ENCODE assay signal across 8 cellular contexts in the genomic region with DNA sequence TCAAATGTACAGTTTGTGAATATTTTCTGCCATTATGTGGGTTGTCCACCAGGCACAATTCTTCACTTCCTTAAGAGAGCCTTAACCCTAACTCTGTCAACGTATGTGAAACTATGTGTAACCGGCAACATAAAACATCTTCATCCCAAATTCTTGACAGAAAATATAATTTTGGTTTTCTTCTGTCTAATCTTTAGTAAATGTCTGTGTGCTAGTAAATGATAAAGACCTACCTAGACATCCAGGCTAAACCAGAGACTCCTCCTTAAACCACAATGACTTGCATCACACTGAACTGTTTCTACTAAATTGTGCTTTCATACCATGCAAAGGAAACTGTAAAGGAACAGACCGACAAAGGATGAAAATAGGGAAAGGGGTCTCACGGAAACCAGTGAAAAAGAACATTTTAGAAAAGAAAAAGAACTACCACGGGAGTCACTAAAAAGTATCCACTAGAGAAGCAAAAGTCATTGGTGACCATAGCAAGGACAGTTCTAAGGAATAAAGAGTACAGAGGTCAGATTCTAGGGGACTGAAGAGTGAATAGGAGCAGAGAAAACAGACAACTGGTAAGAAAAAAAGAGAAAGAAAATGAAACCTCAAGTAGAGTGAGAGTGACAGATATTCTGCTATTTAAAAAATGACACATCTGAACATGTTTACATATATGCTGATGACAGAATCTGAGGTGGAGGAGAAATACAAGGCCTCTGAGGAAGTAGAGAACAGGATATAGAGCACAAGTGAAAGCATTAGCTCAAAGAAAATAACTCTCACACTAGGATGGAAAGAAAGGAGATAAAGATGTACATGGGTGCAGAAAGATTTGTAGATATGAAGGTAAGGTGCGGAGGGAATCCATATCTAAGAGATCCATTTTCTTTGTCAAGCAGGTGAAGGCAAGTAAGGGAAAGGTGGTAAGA. TPM values are rescaled to one million over a fixed set of nuclear protein-coding genes. Genes with fewer than 3 reads are reported as not detected.
DNase-seq lines count a peak whose midpoint lies in the region; ATAC-seq and TF ChIP-seq lines count a peak whose summit lies in the region.

No MANE protein-coding gene starts in this region.

- peak overlapping the region; percentile 54 for H3K4me3 Mint-ChIP-seq in activated T-cell treated with anti-CD3 and anti-CD28 coated beads, Interleukin-2, amount 50 U/mL, for 24 hours
- peak overlapping the region; percentile 44 for H3K4me3 Mint-ChIP-seq in activated CD4-positive, alpha-beta memory T cell treated with anti-CD3 and anti-CD28 coated beads, Interleukin-2, amount 10 ng/mL, durations not matched to agents 7 days and 5 days
- peak overlapping the region; percentile 30 for H3K4me3 Mint-ChIP-seq in stimulated activated effector memory CD8-positive, alpha-beta T cell treated with anti-CD3 and anti-CD28 coated beads, Interleukin-12 subunit alpha, Interleukin-12 subunit beta, amount 100 ng/mL, for 72 hours

- CTCF ChIA-PET in activated CD4-positive, alpha-beta memory T cell treated with anti-CD3 and anti-CD28 coated beads, Interleukin-2, amount 10 ng/mL, durations not matched to agents 7 days and 5 days (lab: Charles Lee): no interaction called here
- CTCF ChIA-PET in HEK293T (lab: Yijun Ruan, JAX): no interaction called here

- peak overlapping the region; percentile 91 for H3K27ac Mint-ChIP-seq in activated T-cell treated with anti-CD3 and anti-CD28 coated beads, Interleukin-2, amount 50 U/mL, for 24 hours
- H3K27ac Mint-ChIP-seq in activated CD4-positive, alpha-beta memory T cell treated with anti-CD3 and anti-CD28 coated beads, Interleukin-2, amount 10 ng/mL, durations not matched to agents 7 days and 5 days: peak overlapping the region; percentile 74
- H3K27ac Mint-ChIP-seq in stimulated activated effector memory CD8-positive, alpha-beta T cell treated with anti-CD3 and anti-CD28 coated beads, Interleukin-12 subunit alpha, Interleukin-12 subunit beta, amount 100 ng/mL, for 72 hours: peak overlapping the region; percentile 69

- H3K4me1 Mint-ChIP-seq in activated T-cell treated with anti-CD3 and anti-CD28 coated beads, Interleukin-2, amount 50 U/mL, for 24 hours (ENCODE audit: low read depth): peaks cover 51% of the 10 kb centered on the region
- H3K4me1 Mint-ChIP-seq in activated CD4-positive, alpha-beta memory T cell treated with anti-CD3 and anti-CD28 coated beads, Interleukin-2, amount 10 ng/mL, durations not matched to agents 7 days and 5 days: peaks cover 24% of the 10 kb centered on the region
- H3K4me1 Mint-ChIP-seq in stimulated activated effector memory CD8-positive, alpha-beta T cell treated with anti-CD3 and anti-CD28 coated beads, Interleukin-12 subunit alpha, Interleukin-12 subunit beta, amount 100 ng/mL, for 72 hours: peaks cover 41% of the 10 kb centered on the region

- POLR2A ChIA-PET in activated CD4-positive, alpha-beta memory T cell treated with anti-CD3 and anti-CD28 coated beads, Interleukin-2, amount 10 ng/mL, durations not matched to agents 7 days and 5 days (lab: Charles Lee): interaction anchor here (0.8 to 1.7 kb wide), 2 partner anchors 49 to 111 kb away, joined by 3 to 4 read pairs; a partner anchor contains a TSS
- POLR2A ChIA-PET in HEK293T (lab: Yijun Ruan, JAX): no interaction called here

- ATAC-seq in HG03354 (IDR thresholded peaks at IDR 0.05; ENCODE audit: poor library complexity, severe bottlenecking, unreplicated experiment) (peak; percentile 86), GM18873 (IDR thresholded peaks at IDR 0.05; ENCODE audit: low FRiP score, unreplicated experiment) (no peak)
- ATAC-seq in stimulated activated effector memory CD8-positive, alpha-beta T cell treated with anti-CD3 and anti-CD28 coated beads, Interleukin-12 subunit alpha, Interleukin-12 subunit beta, amount 100 ng/mL, for 72 hours: peak; percentile 96

- peaks cover 32% of the 10 kb centered on the region for H3K36me3 Mint-ChIP-seq in activated T-cell treated with anti-CD3 and anti-CD28 coated beads, Interleukin-2, amount 50 U/mL, for 24 hours (ENCODE audit: low read depth)
- peaks cover 39% of the 10 kb centered on the region for H3K36me3 Mint-ChIP-seq in activated CD4-positive, alpha-beta memory T cell treated with anti-CD3 and anti-CD28 coated beads, Interleukin-2, amount 10 ng/mL, durations not matched to agents 7 days and 5 days (ENCODE audit: low read depth)
- peaks cover 22% of the 10 kb centered on the region for H3K36me3 Mint-ChIP-seq in stimulated activated effector memory CD8-positive, alpha-beta T cell treated with anti-CD3 and anti-CD28 coated beads, Interleukin-12 subunit alpha, Interleukin-12 subunit beta, amount 100 ng/mL, for 72 hours

- H3K27me3 Mint-ChIP-seq in activated T-cell treated with anti-CD3 and anti-CD28 coated beads, Interleukin-2, amount 50 U/mL, for 24 hours: no peaks in the 10 kb centered on the region
- no peaks in the 10 kb centered on the region for H3K27me3 Mint-ChIP-seq in activated CD4-positive, alpha-beta memory T cell treated with anti-CD3 and anti-CD28 coated beads, Interleukin-2, amount 10 ng/mL, durations not matched to agents 7 days and 5 days

- no peaks in the 10 kb centered on the region for H3K9me3 Mint-ChIP-seq in activated T-cell treated with anti-CD3 and anti-CD28 coated beads, Interleukin-2, amount 50 U/mL, for 24 hours
- H3K9me3 Mint-ChIP-seq in activated CD4-positive, alpha-beta memory T cell treated with anti-CD3 and anti-CD28 coated beads, Interleukin-2, amount 10 ng/mL, durations not matched to agents 7 days and 5 days: peaks cover 5% of the 10 kb centered on the region
- no peaks in the 10 kb centered on the region for H3K9me3 Mint-ChIP-seq in stimulated activated effector memory CD8-positive, alpha-beta T cell treated with anti-CD3 and anti-CD28 coated beads, Interleukin-12 subunit alpha, Interleukin-12 subunit beta, amount 100 ng/mL, for 72 hours

- DNase-seq in activated T-cell treated with anti-CD3 and anti-CD28 coated beads, Interleukin-2, amount 50 U/mL, for 24 hours: no peak
- no peak for DNase-seq in activated T-cell treated with anti-CD3 and anti-CD28 coated beads, Interleukin-2, amount 50 U/mL, for 48 hours
- DNase-seq in activated CD4-positive, alpha-beta memory T cell treated with anti-CD3 and anti-CD28 coated beads, Interleukin-2, amount 10 ng/mL, durations not matched to agents 7 days and 5 days: no peak
- DNase-seq in stimulated activated effector memory CD8-positive, alpha-beta T cell treated with anti-CD3 and anti-CD28 coated beads, Interleukin-12 subunit alpha, Interleukin-12 subunit beta, amount 100 ng/mL, for 72 hours (ENCODE audit: low spot score in 2 of 2): no peak
- no peak for DNase-seq in HEK293T (ENCODE audit: extremely low spot score)
- DNase-seq in D341Med (ENCODE audit: low spot score): no peak

TF ChIP-seq in HEK293T, 16 proteins besides CTCF, POLR2A, EP300 and RAD21:
- no peak for TF ChIP-seq ZNF384 (IDR thresholded peaks at IDR 0.05)
- TF ChIP-seq SP1 (IDR thresholded peaks at IDR 0.05): no peak
- no peak for TF ChIP-seq NFRKB (IDR thresholded peaks at IDR 0.05)
- no peak for TF ChIP-seq TARDBP (IDR thresholded peaks at IDR 0.05)
- no peak for TF ChIP-seq FOXA1 (IDR thresholded peaks at IDR 0.05)
- TF ChIP-seq LEF1 (IDR thresholded peaks at IDR 0.05; ENCODE audit: borderline replicate concordance): no peak

RNA-seq across cellular contexts. Expression of a gene that starts 49.4 kb away (rescaled TPM):
- 10 to 100 TPM; 27.8 to 28.7 TPM for total RNA-seq in activated CD4-positive, alpha-beta memory T cell treated with anti-CD3 and anti-CD28 coated beads, Interleukin-2, amount 10 ng/mL, durations not matched to agents 7 days and 5 days
